Comparison of ENCODE assay signal across 8 cellular contexts in genomic region chr14:24442240-24443052, GRCh38. TPM values are rescaled to one million over a fixed set of nuclear protein-coding genes. Genes with fewer than 3 reads are reported as not detected.
DNase-seq lines count a peak whose midpoint lies in the region; ATAC-seq and TF ChIP-seq lines count a peak whose summit lies in the region.

Gene SDR39U1, minus strand, starts transcription at chr14:24442776. Its CDS starts 7 bp downstream, at chr14:24442769.

- peaks cover 12% of the 10 kb centered on the region; the same call in 1 of the 2 replicates for H3K36me3 ChIP-seq in PC-3 (ENCODE audit: low read depth, low read length)

- TF ChIP-seq CTCF in PC-3 (conservative IDR thresholded peaks at IDR 0.05; ENCODE audit: low read depth, low read length) (no peak), epithelial cell of proximal tubule (conservative IDR thresholded peaks at IDR 0.05; ENCODE audit: low read depth, low read length) (peak; percentile 3)

- peak; percentile 98 for DNase-seq in DMS153 (lab: John Stamatoyannopoulos, UW)
- peak; percentile 99 for DNase-seq in PC-3
- DNase-seq in activated T-cell treated with anti-CD3 and anti-CD28 coated beads for 48 hours (ENCODE audit: low read depth), result peak; percentile 91
- DNase-seq in epithelial cell of proximal tubule (ENCODE audit: low read depth), result peak; percentile 89
- peak; percentile 99 for DNase-seq in mucosa of gallbladder (ENCODE audit: low spot score)
- DNase-seq in stimulated activated CD8-positive, alpha-beta memory T cell treated with anti-CD3 and anti-CD28 coated beads, Interleukin-4, amount 100 ng/mL, for 4 hours (ENCODE audit: low read depth in 2 of 2, low spot score in 1 of 2), result peak; percentile 90 to 93

- H3K27me3 ChIP-seq in PC-3 (ENCODE audit: low read length), result no peaks in the 10 kb centered on the region

- BruUV-seq in PC-3 (replicated peaks; lab: Mats Ljungman, UMichigan), result TSS peak; percentile 66

- no peak for TF ChIP-seq EP300 in Ishikawa (IDR thresholded peaks at IDR 0.05; ENCODE audit: borderline replicate concordance)

- intact Hi-C loops in PC-3 (cut with micrococcal nuclease), result loop anchor here (2.0 to 5.0 kb wide), 2 partner anchors 76 to 235 kb away; no protein-coding TSS in a partner anchor

- peaks cover 28% of the 10 kb centered on the region for H3K79me2 ChIP-seq in PC-3 (ENCODE audit: low read length)

- peak; percentile 87 for ATAC-seq in GM21576 (IDR thresholded peaks at IDR 0.05; ENCODE audit: unreplicated experiment)
- peak; percentile 85 for ATAC-seq in PC-3

- peak within 1 kb of the TSS; percentile 97 for H3K4me2 ChIP-seq in PC-3 (ENCODE audit: low read length)

- peaks cover 10% of the 10 kb centered on the region for H3K4me1 ChIP-seq in PC-3 (ENCODE audit: insufficient read depth, low read length)

- POLR2A ChIA-PET in PC-3 (lab: Charles Lee; ENCODE audit: unreplicated experiment), result interaction anchor here (0.5 to 0.8 kb wide), 8 partner anchors 7 to 230 kb away, joined by 3 to 8 read pairs (median 4); partner anchors contain the start of genes CBLN3 and KHNYN

- no peaks in the 10 kb centered on the region for H4K20me1 ChIP-seq in PC-3 (ENCODE audit: low read length)

- no peaks in the 10 kb centered on the region for H3K9me2 ChIP-seq in PC-3 (replicated peaks; ENCODE audit: low read length)

- CTCF ChIA-PET in PC-3 (lab: Charles Lee), result interaction anchor here (1.0 to 1.8 kb wide), 2 partner anchors 11 to 76 kb away, joined by 3 to 11 read pairs; no protein-coding TSS in a partner anchor

- H2AFZ ChIP-seq in PC-3 (ENCODE audit: low read length), result peak within 1 kb of the TSS; percentile 87

- peak within 1 kb of the TSS; percentile 97 for H3K27ac ChIP-seq in PC-3 (ENCODE audit: low read length)

- no peaks in the 10 kb centered on the region for H3F3A ChIP-seq in PC-3 (ENCODE audit: low read length, unreplicated experiment)

- no peaks in the 10 kb centered on the region for H3K9me3 ChIP-seq in PC-3 (ENCODE audit: low read length)

- H3K4me3 ChIP-seq in PC-3 (ENCODE audit: low read length) (peak within 1 kb of the TSS; percentile 84), epithelial cell of proximal tubule (ENCODE audit: low read depth, low read length) (peak within 1 kb of the TSS; percentile 70)

- no peak for TF ChIP-seq RAD21 in Ishikawa (IDR thresholded peaks at IDR 0.05; ENCODE audit: low read depth)

- H3K9ac ChIP-seq in PC-3 (ENCODE audit: low read length), result peak within 1 kb of the TSS; percentile 97

TF ChIP-seq in Ishikawa, 13 proteins besides CTCF, POLR2A, EP300 and RAD21:
- TF ChIP-seq CEBPB (IDR thresholded peaks at IDR 0.05) (0 out of 2 replicates have a peak, but pooled peaks have one; percentile 5), MAX (IDR thresholded peaks at IDR 0.05) (peak; percentile 70), TEAD4 (IDR thresholded peaks at IDR 0.05) (no peak), EGR1 (IDR thresholded peaks at IDR 0.05) (no peak), CREB1 (IDR thresholded peaks at IDR 0.05; ENCODE audit: low read depth) (no peak; the same call in 1 of the 2 replicates), USF1 (IDR thresholded peaks at IDR 0.05) (peak; percentile 94), TCF12 (IDR thresholded peaks at IDR 0.05; ENCODE audit: low read depth) (0 out of 2 replicates have a peak, but pooled peaks have one; percentile 20), NFIC (IDR thresholded peaks at IDR 0.05) (no peak), ZBTB7A (IDR thresholded peaks at IDR 0.05; ENCODE audit: low read depth) (no peak), REST (IDR thresholded peaks at IDR 0.05; ENCODE audit: low read depth) (no peak), YY1 (IDR thresholded peaks at IDR 0.05; ENCODE audit: low read depth) (peak; percentile 11; the same call in 1 of the 2 replicates), FOXM1 (IDR thresholded peaks at IDR 0.05; ENCODE audit: borderline replicate concordance, low read depth) (no peak), TAF1 (IDR thresholded peaks at IDR 0.05; ENCODE audit: low read depth) (peak; percentile 39; the same call in 1 of the 2 replicates)

RNA-seq across cellular contexts. Expression of gene SDR39U1, which starts in this region (rescaled TPM):
- total RNA-seq in PC-3 (2014; rRNA removed) (24.7 and 29.8 TPM in 2 replicates), epithelial cell of proximal tubule (27.4 and 36.9 TPM in 2 replicates), mucosa of gallbladder (64.8 TPM)

Comparison
In these comparisons a context has a peak if more than half of its experiments do, and no peak if none do; other contexts are left out.
1. Peak in every context shown above with its lines: DNase-seq, ATAC-seq, H3K4me3 ChIP-seq and H3K27ac ChIP-seq.